9 cellular contexts compared by ENCODE assay signal in the genomic region with DNA sequence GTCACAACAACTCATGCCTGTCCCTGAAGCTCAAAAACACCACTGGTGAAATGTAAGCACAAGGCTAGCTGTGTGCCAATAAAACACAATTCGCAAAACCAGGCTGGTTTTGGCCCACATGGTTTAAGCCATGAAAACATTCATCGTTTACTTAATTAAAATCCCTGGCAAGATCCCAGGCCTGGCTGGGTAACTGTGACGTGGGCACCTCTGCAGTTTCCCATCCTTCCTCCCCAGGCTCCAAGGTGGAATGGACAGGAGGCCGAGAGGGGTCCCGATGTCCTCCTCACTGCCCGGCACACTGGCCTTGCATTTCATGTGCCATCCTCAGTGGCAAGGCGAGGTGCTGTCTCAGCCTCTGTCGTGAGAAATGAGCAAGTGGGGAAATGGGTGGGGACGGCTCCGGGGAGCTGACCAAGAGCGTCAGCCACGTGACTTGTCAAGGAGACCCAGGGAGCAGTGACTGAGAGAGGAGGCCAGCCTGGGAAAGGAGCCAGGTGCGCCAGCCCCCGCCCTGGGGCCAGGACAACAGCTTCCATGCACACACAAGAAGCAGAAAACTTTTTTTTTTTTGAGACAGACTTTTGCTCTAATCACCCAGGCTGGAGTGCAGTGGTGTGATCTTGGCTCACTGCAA.
DNase-seq lines count a peak whose midpoint lies in the region; ATAC-seq, FAIRE-seq and TF ChIP-seq lines count a peak whose summit lies in the region.
"Had no signal": no experiment of that assay in that cellular context is flagged by ENCODE, and none has a peak within 500 bp of the region (broad histone marks: within the 10 kb centered on the region; RNA-seq: fewer than 3 reads in every experiment).

No MANE protein-coding gene starts in this region.

- no peak overlapping the region for H3K4me3 ChIP-seq in HepG2 (replicated peaks in 1 of 3; ENCODE audit: insufficient read depth in 1 of 3, low read depth in 2 of 3, low read length in 3 of 3)

- in situ Hi-C loops in HepG2 (cut with HindIII; ENCODE audit: extremely low pct_ligation_motif_present, low pct_unique_long_range_greater_than_20kb), result no loop called here

- TF ChIP-seq CTCF in MCF 10A (IDR thresholded peaks at IDR 0.05; ENCODE audit: unreplicated experiment) (no peak), HepG2 (CRISPR knock-in tag; IDR thresholded peaks at IDR 0.05) (no peak)

- H4K20me1 ChIP-seq in HepG2 (ENCODE audit: insufficient read depth, low read length), result no peaks in the 10 kb centered on the region

- no peak overlapping the region for H3K9ac ChIP-seq in HepG2 (ENCODE audit: insufficient read depth, low read depth, low read length)

- 84% methylated on average over 13 of the region's 14 CpGs for WGBS in HepG2 (ENCODE audit: low lambda C conversion rate)

- no peaks in the 10 kb centered on the region for H3K9me3 Mint-ChIP-seq in MCF 10A (ENCODE audit: unreplicated experiment)

- intact Hi-C loops in MCF 10A (cut with micrococcal nuclease), result loop anchor here (2.0 to 5.0 kb wide), 3 partner anchors 103 to 380 kb away; partner anchors contain the start of gene RHOU
- intact Hi-C loops in HepG2 (cut with micrococcal nuclease; ENCODE audit: unreplicated experiment), result no loop called here

- POLR2A ChIA-PET in MCF 10A (lab: Yijun Ruan, JAX) (interaction anchor here (0.6 to 2.8 kb wide), 13 partner anchors 8 to 1891 kb away, joined by 3 to 14 read pairs (median 3); no protein-coding TSS in a partner anchor), HepG2 (lab: Yijun Ruan, JAX) (interaction anchor here (0.8 kb wide), 1 partner anchor 14 kb away, joined by 3 read pairs; no protein-coding TSS in a partner anchor)

- peaks cover 4% of the 10 kb centered on the region for H3K36me3 Mint-ChIP-seq in MCF 10A (ENCODE audit: insufficient read depth, unreplicated experiment)

- H3K4me1 ChIP-seq in HepG2 (ENCODE audit: insufficient read depth, low read length), result peaks cover 50% of the 10 kb centered on the region

- no peak for TF ChIP-seq RAD21 in HepG2 (CRISPR knock-in tag; IDR thresholded peaks at IDR 0.05)

- H3K4me2 ChIP-seq in HepG2 (ENCODE audit: low read depth, low read length), result no peak overlapping the region

- peaks cover 26% of the 10 kb centered on the region for H3K4me1 Mint-ChIP-seq in MCF 10A (ENCODE audit: insufficient read depth, unreplicated experiment)

- H2AFZ ChIP-seq in HepG2 (ENCODE audit: low read length), result no peak overlapping the region

- TF ChIP-seq EP300 in HepG2 (IDR thresholded peaks at IDR 0.05; ENCODE audit: low read depth in 2 of 2, low read length in 2 of 2) (no peak), HepG2 (CRISPR knock-in tag; IDR thresholded peaks at IDR 0.05; ENCODE audit: borderline replicate concordance) (no peak)

- H3K27ac ChIP-seq in HepG2 (ENCODE audit: extremely low read length, insufficient read depth, low read length), result no peak overlapping the region

- no peaks in the 10 kb centered on the region for H3K27me3 Mint-ChIP-seq in MCF 10A (ENCODE audit: insufficient read depth, unreplicated experiment)

- H3K9me3 ChIP-seq in HepG2 (ENCODE audit: low read length), result no peaks in the 10 kb centered on the region

- ATAC-seq in HepG2 (no peak), GM19035 (IDR thresholded peaks at IDR 0.05; ENCODE audit: unreplicated experiment) (no peak)

- peak overlapping the region; percentile 15 for H3K4me3 Mint-ChIP-seq in MCF 10A (ENCODE audit: unreplicated experiment)

- FAIRE-seq in HepG2 (lab: Jason Lieb, UNC), result no peak
- no peak for FAIRE-seq in HTR-8/SVneo (lab: Jason Lieb, UNC)

- H3K27ac Mint-ChIP-seq in MCF 10A (ENCODE audit: low read depth, unreplicated experiment), result peak overlapping the region; percentile 55

- CTCF ChIA-PET in MCF 10A (lab: Yijun Ruan, JAX) (interaction anchor here (0.7 to 4.9 kb wide), 10 partner anchors 11 to 454 kb away, joined by 3 to 26 read pairs (median 4); partner anchors contain the start of gene RHOU), HepG2 (lab: Yijun Ruan, JAX; ENCODE audit: low intra/inter-chr PET ratio, low total read pairs) (no interaction called here)

- H3K79me2 ChIP-seq in HepG2 (ENCODE audit: insufficient read depth, low read length), result no peaks in the 10 kb centered on the region

- no peaks in the 10 kb centered on the region for H3K36me3 ChIP-seq in HepG2 (replicated peaks in 1 of 2; ENCODE audit: control insufficient read depth in 1 of 2, insufficient read depth in 2 of 2, low read length in 2 of 2)

- BruUV-seq in MCF 10A (replicated peaks; lab: Mats Ljungman, UMichigan), result no TSS peak
- no TSS peak for BruUV-seq in HepG2 (replicated peaks; lab: Mats Ljungman, UMichigan)

- no peaks in the 10 kb centered on the region for H3K27me3 ChIP-seq in HepG2 (ENCODE audit: control insufficient read depth in 1 of 2, insufficient read depth in 2 of 2, low read length in 2 of 2)

- no peak for TF ChIP-seq POLR2A in HepG2 (IDR thresholded peaks at IDR 0.05; ENCODE audit: insufficient read depth in 1 of 2, low read depth in 2 of 2, low read length in 2 of 2)

- DNase-seq in NCI-H2107 treated with DMSO at 0.1 percent for 48 hours (lab: John Stamatoyannopoulos, UW; ENCODE audit: unreplicated experiment) (peak; percentile 16), NCI-H2107 (lab: John Stamatoyannopoulos, UW) (no peak), MCF 10A (ENCODE audit: unreplicated experiment) (peak; percentile 98), HepG2 (ENCODE audit: low spot score) (no peak), ureter (ENCODE audit: low spot score) (peak; percentile 77), HTR-8/SVneo (ENCODE audit: insufficient read length, low spot score) (no peak)
- DNase-seq in stimulated activated naive CD4-positive, alpha-beta T cell treated with Interleukin-2 at 50 U/mL for 16 hours (lab: John Stamatoyannopoulos, UW), result no peak
- DNase-seq: OCI-M1 had no signal

TF ChIP-seq in HepG2, 621 proteins besides CTCF, POLR2A, EP300 and RAD21:
- TF ChIP-seq, protein P1, sequence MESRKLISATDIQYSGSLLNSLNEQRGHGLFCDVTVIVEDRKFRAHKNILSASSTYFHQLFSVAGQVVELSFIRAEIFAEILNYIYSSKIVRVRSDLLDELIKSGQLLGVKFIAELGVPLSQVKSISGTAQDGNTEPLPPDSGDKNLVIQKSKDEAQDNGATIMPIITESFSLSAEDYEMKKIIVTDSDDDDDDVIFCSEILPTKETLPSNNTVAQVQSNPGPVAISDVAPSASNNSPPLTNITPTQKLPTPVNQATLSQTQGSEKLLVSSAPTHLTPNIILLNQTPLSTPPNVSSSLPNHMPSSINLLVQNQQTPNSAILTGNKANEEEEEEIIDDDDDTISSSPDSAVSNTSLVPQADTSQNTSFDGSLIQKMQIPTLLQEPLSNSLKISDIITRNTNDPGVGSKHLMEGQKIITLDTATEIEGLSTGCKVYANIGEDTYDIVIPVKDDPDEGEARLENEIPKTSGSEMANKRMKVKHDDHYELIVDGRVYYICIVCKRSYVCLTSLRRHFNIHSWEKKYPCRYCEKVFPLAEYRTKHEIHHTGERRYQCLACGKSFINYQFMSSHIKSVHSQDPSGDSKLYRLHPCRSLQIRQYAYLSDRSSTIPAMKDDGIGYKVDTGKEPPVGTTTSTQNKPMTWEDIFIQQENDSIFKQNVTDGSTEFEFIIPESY (CRISPR knock-in tag; IDR thresholded peaks at IDR 0.05), result peak; percentile 66
- TF ChIP-seq ZNF687 (CRISPR knock-in tag; IDR thresholded peaks at IDR 0.05), result peak; percentile 32
- no peak for TF ChIP-seq MLLT10 (CRISPR knock-in tag; IDR thresholded peaks at IDR 0.05)
- TF ChIP-seq ZNF3 (CRISPR knock-in tag; IDR thresholded peaks at IDR 0.05), result no peak
- TF ChIP-seq PHF8 (CRISPR knock-in tag; IDR thresholded peaks at IDR 0.05), result no peak

Comparison
In these comparisons a context has a peak if more than half of its experiments do, and no peak if none do; other contexts are left out.
1. DNase-seq: peak in NCI-H2107 treated with DMSO at 0.1 percent for 48 hours (single experiment), MCF 10A (single experiment) and ureter (single experiment); none in NCI-H2107 (single experiment), HepG2 (single experiment), stimulated activated naive CD4-positive, alpha-beta T cell treated with Interleukin-2 at 50 U/mL for 16 hours (single experiment) and HTR-8/SVneo (single experiment).